In genomic region chrX:85020216-85020615, GRCh38 we compare ENCODE assay signal across 28 cellular contexts.
"Had no signal": no experiment of that assay in that cellular context is flagged by ENCODE, and none has a peak within 500 bp of the region (broad histone marks: within the 10 kb centered on the region; RNA-seq: fewer than 3 reads in every experiment).

No MANE protein-coding gene starts in this region.

- DNase-seq: naive B cell; naive thymus-derived CD8-positive, alpha-beta T cell; nephron progenitor cell; nucleus accumbens; ovary; psoas muscle; right cardiac atrium; spleen; stimulated activated CD4-positive, alpha-beta T cell treated with anti-CD3 and anti-CD28 coated beads, Interleukin-12 subunit alpha, Interleukin-12 subunit beta, amount 100 ng/mL, for 4 hours; stimulated activated CD4-positive, alpha-beta T cell treated with anti-CD3 and anti-CD28 coated beads, Interleukin-1b, Interleukin-23, amount 100 ng/mL, for 48 hours; stimulated activated CD4-positive, alpha-beta T cell treated with anti-CD3 and anti-CD28 coated beads, Interleukin-4, amount 100 ng/mL, for 1 hour; stimulated activated CD4-positive, alpha-beta T cell treated with anti-CD3 and anti-CD28 coated beads, Interleukin-4, amount 100 ng/mL, for 4 hours; stimulated activated CD8-positive, alpha-beta memory T cell treated with anti-CD3 and anti-CD28 coated beads, Interleukin-4, amount 100 ng/mL, for 48 hours; stimulated activated naive CD4-positive, alpha-beta T cell; stimulated activated naive CD8-positive, alpha-beta T cell treated with anti-CD3 and anti-CD28 coated beads, Interleukin-15, amount 100 ng/mL, for 72 hours; stimulated activated naive CD8-positive, alpha-beta T cell treated with anti-CD3 and anti-CD28 coated beads, Interleukin-15, Interleukin-2, amounts not matched to agents 100 U/mL and 50 U/mL, for 24 hours; substantia nigra; testis; tibial artery; transverse colon; upper lobe of left lung had no signal

- H3K4me2 ChIP-seq: smooth muscle cell had no signal

- H3K27ac ChIP-seq: neutrophil, ovary, parathyroid adenoma, psoas muscle, skin epidermis, spleen, suprapubic skin, testis, tibial artery, transverse colon, upper lobe of left lung had no signal

- ATAC-seq: naive thymus-derived CD8-positive, alpha-beta T cell; psoas muscle; right cardiac atrium; sciatic nerve; stimulated activated memory B cell treated with anti-CD40 and anti-IgM and Interleukin-4, amounts not matched to agents 10 μg/mL and 1 μg/mL and 100 μg/mL, for 72 hours; stimulated activated naive CD8-positive, alpha-beta T cell treated with anti-CD3 and anti-CD28 coated beads, Interleukin-15, amount 100 ng/mL, for 72 hours; stimulated activated naive CD8-positive, alpha-beta T cell treated with anti-CD3 and anti-CD28 coated beads, Interleukin-15, Interleukin-2, amounts not matched to agents 100 U/mL and 50 U/mL, for 24 hours had no signal

- H2AFZ ChIP-seq: parathyroid adenoma had no signal

- H3K36me3 ChIP-seq: neutrophil, ovary, suprapubic skin, tibial artery, transverse colon, upper lobe of left lung had no signal

- H3K9me3 ChIP-seq: neutrophil, ovary, psoas muscle, suprapubic skin, testis, transverse colon, upper lobe of left lung had no signal

- H3K9ac ChIP-seq: parathyroid adenoma had no signal

- H3K4me1 ChIP-seq: parathyroid adenoma, psoas muscle, spleen, suprapubic skin, testis, transverse colon, upper lobe of left lung had no signal

- H3K27me3 ChIP-seq: neutrophil, ovary, spleen, suprapubic skin, testis, tibial artery, transverse colon, upper lobe of left lung had no signal

- H3K4me3 ChIP-seq: ovary, psoas muscle, skin epidermis, smooth muscle cell, spleen, suprapubic skin, testis, tibial artery, transverse colon, upper lobe of left lung had no signal
